ENCODE assay signal across 13 cellular contexts in the genomic region with DNA sequence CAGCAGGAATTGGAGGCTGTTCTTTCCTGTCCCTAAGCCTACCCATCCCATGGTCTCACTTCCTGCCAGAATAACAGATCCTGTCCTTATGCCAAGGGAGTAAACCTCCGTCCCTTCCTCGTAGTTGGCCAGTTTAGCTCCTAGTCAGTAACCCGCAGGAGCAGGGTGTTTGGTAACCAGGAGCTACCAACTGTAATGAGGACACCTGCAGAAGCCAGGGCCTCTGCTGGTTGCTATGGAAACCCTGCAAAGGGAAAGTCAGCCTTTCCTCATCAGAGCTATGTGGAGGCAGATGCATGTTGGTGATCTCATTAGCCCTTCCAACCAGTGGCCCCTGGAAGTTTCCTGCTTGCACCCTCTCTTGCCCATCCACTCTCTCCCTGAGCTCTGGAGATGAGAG.
DNase-seq lines count a peak whose midpoint lies in the region; ATAC-seq and TF ChIP-seq lines count a peak whose summit lies in the region.
"Had no signal": no experiment of that assay in that cellular context is flagged by ENCODE, and none has a peak within 500 bp of the region (broad histone marks: within the 10 kb centered on the region; RNA-seq: fewer than 3 reads in every experiment).

No MANE protein-coding gene starts in this region.

- H3K27me3 ChIP-seq in RWPE2 (ENCODE audit: insufficient read depth, poor library complexity, severe bottlenecking) (no peaks in the 10 kb centered on the region), kidney epithelial cell (ENCODE audit: control insufficient read depth, insufficient read depth, low read length) (peaks cover 5% of the 10 kb centered on the region)

- H3K36me3 ChIP-seq in RWPE2 (ENCODE audit: low read depth) (no peaks in the 10 kb centered on the region), kidney epithelial cell (ENCODE audit: control insufficient read depth, insufficient read depth, low read length) (no peaks in the 10 kb centered on the region)
- H3K36me3 ChIP-seq: HAP-1 had no signal

- no peak overlapping the region for H3K27ac ChIP-seq in RWPE2 (ENCODE audit: poor library complexity, severe bottlenecking)
- H3K27ac ChIP-seq: VCaP had no signal

- peaks cover 25% of the 10 kb centered on the region for H3K4me1 ChIP-seq in RWPE2 (ENCODE audit: insufficient read depth, poor library complexity, severe bottlenecking)
- H3K4me1 ChIP-seq: HAP-1 had no signal

- TF ChIP-seq CTCF in RWPE2 (IDR thresholded peaks at IDR 0.05; ENCODE audit: poor library complexity, severe bottlenecking) (no peak), kidney epithelial cell (IDR thresholded peaks at IDR 0.05; ENCODE audit: insufficient read depth, low read length, poor library complexity, severe bottlenecking) (no peak)

- H3K4me3 ChIP-seq in RWPE2 (ENCODE audit: severe bottlenecking) (no peak overlapping the region), kidney epithelial cell (ENCODE audit: low read depth, low read length) (no peak overlapping the region)
- H3K4me3 ChIP-seq: HAP-1 had no signal

- H3K9me3 ChIP-seq in RWPE2 (ENCODE audit: severe bottlenecking): peaks cover 5% of the 10 kb centered on the region

- peak; percentile 35; the same call in 2 of the 3 replicates for ATAC-seq in RWPE2 (ENCODE audit: low read depth)

- DNase-seq in DMS79 (lab: John Stamatoyannopoulos, UW) (peak; percentile 36), NCI-H1105 treated with DMSO at 0.1 percent for 48 hours (lab: John Stamatoyannopoulos, UW) (peak; percentile 83), RWPE2 (ENCODE audit: low spot score) (no peak), kidney epithelial cell (ENCODE audit: low read depth) (peak; percentile 1), kidney glomerular epithelial cell (lab: John Stamatoyannopoulos, UW) (no peak), NCI-H2081 treated with DMSO at 0.1 percent for 48 hours (lab: John Stamatoyannopoulos, UW) (no peak), NOMO-1 treated with DMSO at 0.1 percent for 48 hours (lab: John Stamatoyannopoulos, UW; ENCODE audit: unreplicated experiment) (no peak)
- DNase-seq in effector CD4-positive, alpha-beta T cell: no peak
- DNase-seq: activated T-cell treated with anti-CD3 and anti-CD28 coated beads for 4 hours, naive B cell, Right ventricle myocardium superior had no signal

Comparison
In these comparisons a context has a peak if more than half of its experiments do, and no peak if none do; other contexts are left out.
1. DNase-seq: peak in DMS79 (single experiment), NCI-H1105 treated with DMSO at 0.1 percent for 48 hours (single experiment) and kidney epithelial cell (single experiment); none in RWPE2 (single experiment), kidney glomerular epithelial cell (single experiment), effector CD4-positive, alpha-beta T cell (single experiment), NCI-H2081 treated with DMSO at 0.1 percent for 48 hours (single experiment) and NOMO-1 treated with DMSO at 0.1 percent for 48 hours (single experiment).